In genomic region chr12:104063712-104064030, GRCh38 we compare ENCODE assay signal across 8 cellular contexts. TPM values are rescaled to one million over a fixed set of nuclear protein-coding genes. Genes with fewer than 3 reads are reported as not detected.
DNase-seq lines count a peak whose midpoint lies in the region; ATAC-seq lines count a peak whose summit lies in the region.

No MANE protein-coding gene starts in this region.

- H3K36me3 ChIP-seq in aorta (ENCODE audit: control insufficient read depth in 1 of 2, insufficient read depth in 2 of 2, low read length in 1 of 2): no peaks in the 10 kb centered on the region

- H3K4me3 ChIP-seq in mononuclear cell (ENCODE audit: low read length) (peak overlapping the region; percentile 86), aorta (ENCODE audit: low read length in 2 of 2) (peak overlapping the region; percentile 36 to 96)

- intact Hi-C loops in aorta (cut with DNase I): loop anchor here in 1 of 2 donors (5.0 kb wide), 1 partner anchor 96 kb away; the partner anchor contains the start of gene TDG

- H3K27me3 ChIP-seq in mononuclear cell (ENCODE audit: insufficient read depth, low read length): no peaks in the 10 kb centered on the region
- H3K27me3 ChIP-seq in aorta (ENCODE audit: control insufficient read depth in 1 of 2, insufficient read depth in 2 of 2, low read length in 1 of 2): no peaks in the 10 kb centered on the region

- no peaks in the 10 kb centered on the region for H3K9me3 ChIP-seq in mononuclear cell (ENCODE audit: low read depth, low read length)
- no peaks in the 10 kb centered on the region for H3K9me3 ChIP-seq in aorta (ENCODE audit: control insufficient read depth, low read length)

- H3K27ac ChIP-seq in aorta (ENCODE audit: low read depth in 1 of 2, low read length in 2 of 2): peak overlapping the region; percentile 31 to 85

- ATAC-seq in activated CD4-positive, CD25-positive, alpha-beta regulatory T cell treated with anti-CD3 and anti-CD28 coated beads, Interleukin-2, amount 50 U/mL, for 24 hours: peak; percentile 19 to 30
- peak; percentile 25 for ATAC-seq in HG02610 (IDR thresholded peaks at IDR 0.05; ENCODE audit: unreplicated experiment)
- ATAC-seq in aorta (ENCODE audit: low FRiP score): peak; percentile 41

- 0% methylated on average over 7 of the region's 7 CpGs for WGBS in aorta, 2 donors

- DNase-seq in activated CD4-positive, CD25-positive, alpha-beta regulatory T cell (lab: John Stamatoyannopoulos, UW): no peak
- DNase-seq in NCI-H2107 treated with DMSO at 0.1 percent for 48 hours (lab: John Stamatoyannopoulos, UW; ENCODE audit: unreplicated experiment): peak; percentile 32
- peak; percentile 49 for DNase-seq in dedifferentiated amniotic fluid mesenchymal stem cell (ENCODE audit: extremely low spot score)
- DNase-seq in aorta: no peak
- no peak for DNase-seq in GOT3 (lab: John Stamatoyannopoulos, UW)

- H3K4me1 ChIP-seq in mononuclear cell (ENCODE audit: insufficient read depth, low read length) (peaks cover 19% of the 10 kb centered on the region), aorta (ENCODE audit: control insufficient read depth in 1 of 2, insufficient read depth in 2 of 2, low read length in 2 of 2) (peaks cover 2 to 4% of the 10 kb centered on the region in 2 donors)

RNA-seq across cellular contexts. Expression of gene HCFC2, which starts 0.7 kb away (rescaled TPM):
- total RNA-seq in mononuclear cell: 23.4 TPM
- total RNA-seq in aorta: 10 to 100 TPM; 27.0 to 32.3 TPM
- 10 to 100 TPM in 1 of 2 donors, 1 to 10 TPM in 1; 9.1 to 13.3 TPM for polyA plus RNA-seq in aorta

RNA-seq across cellular contexts. Expression of gene GLT8D2, which starts 13.7 kb away (rescaled TPM):
- total RNA-seq in mononuclear cell: not detected
- total RNA-seq in aorta: 10 to 100 TPM; 28.2 to 64.4 TPM
- 100 to 1,000 TPM in 1 of 2 donors, 10 to 100 TPM in 1; 30.7 to 114 TPM for polyA plus RNA-seq in aorta

Comparison
In these comparisons a context has a peak if more than half of its experiments do, and no peak if none do; other contexts are left out.
1. DNase-seq: peak in NCI-H2107 treated with DMSO at 0.1 percent for 48 hours (single experiment) and dedifferentiated amniotic fluid mesenchymal stem cell (single experiment); none in activated CD4-positive, CD25-positive, alpha-beta regulatory T cell (0 of 4), aorta (0 of 2) and GOT3 (single experiment).
2. RNA of gene GLT8D2, which starts 13.7 kb away (total RNA-seq): 28.2 to 64.4 TPM in aorta; not detected in mononuclear cell (single experiment); every median in the first group is over 10 times any median in the second.
3. Peak in every context shown above with its lines, with median percentiles within 50 percentile points of each other: ATAC-seq.